In genomic region chr6:33756211-33756954, GRCh38 we compare ENCODE assay signal across 2 cellular contexts.
A peak's percentile ranks its signal among the peaks of the same experiment; 100 is the strongest.
TF ChIP-seq lines count a peak whose summit lies in the region.

No MANE protein-coding gene starts in this region.

TF ChIP-seq in HepG2, 621 proteins besides CTCF, POLR2A, EP300 and RAD21:
- peak; percentile 76 for TF ChIP-seq ZNF629 (CRISPR knock-in tag; conservative IDR thresholded peaks at IDR 0.05)
- no peak for TF ChIP-seq MEF2D (CRISPR knock-in tag; IDR thresholded peaks at IDR 0.05)
TF ChIP-seq in HepG2: peak in this region for 1.

TF ChIP-seq in K562, 482 proteins besides CTCF, POLR2A, EP300 and RAD21:
- TF ChIP-seq BCOR (IDR thresholded peaks at IDR 0.05) (0 out of 2 replicates have a peak, but pooled peaks have one; percentile 15), COPS2 (conservative IDR thresholded peaks at IDR 0.05) (no peak), RBM25 (IDR thresholded peaks at IDR 0.05; ENCODE audit: low read depth, low read length, severe bottlenecking) (peak; percentile 64)
